In the genomic region with DNA sequence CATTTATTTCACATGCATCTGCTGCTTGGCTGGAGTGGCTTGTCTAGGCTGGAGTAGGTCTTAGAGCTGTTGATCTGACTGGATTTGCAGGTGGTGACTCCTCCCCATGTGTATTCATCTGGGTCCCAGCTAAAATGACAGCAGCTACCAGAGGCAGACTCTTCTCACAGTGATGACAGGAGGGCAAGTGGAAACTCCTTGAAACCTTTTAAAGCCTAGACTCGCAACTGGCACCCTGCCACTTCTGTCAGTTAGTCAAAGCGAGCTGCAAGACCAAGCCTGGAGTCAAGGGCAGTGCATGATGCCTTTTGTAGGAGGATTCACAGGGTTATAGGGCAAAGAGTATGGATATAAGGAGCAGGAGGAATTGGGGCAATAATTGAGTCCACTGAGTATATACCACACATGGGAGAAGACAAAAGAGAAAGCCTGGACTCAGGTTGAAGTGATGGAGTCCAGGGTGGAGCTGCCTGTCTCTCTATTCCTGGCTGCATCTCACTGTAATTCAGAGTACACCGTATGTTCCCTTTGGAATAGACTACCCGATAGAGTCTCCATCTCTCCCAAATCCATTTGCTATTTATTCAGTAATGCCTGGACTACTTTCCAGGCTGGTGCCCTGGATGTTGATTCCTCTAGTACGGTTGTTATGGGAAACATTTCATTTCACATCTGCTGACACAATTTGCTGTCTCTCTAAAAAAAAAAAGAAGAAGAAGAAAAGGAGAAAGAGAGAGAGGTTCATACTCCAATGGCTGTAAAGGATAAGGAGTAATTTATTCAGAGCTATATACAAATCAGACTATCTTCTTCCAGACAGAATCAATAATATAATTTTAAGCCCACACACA, we compare ENCODE assay signal across 18 cellular contexts.
DNase-seq lines count a peak whose midpoint lies in the region; ATAC-seq and TF ChIP-seq lines count a peak whose summit lies in the region.
"Had no signal": no experiment of that assay in that cellular context is flagged by ENCODE, and none has a peak within 500 bp of the region (broad histone marks: within the 10 kb centered on the region; RNA-seq: fewer than 3 reads in every experiment).

No MANE protein-coding gene starts in this region.

- intact Hi-C loops in left ventricle myocardium superior (cut with micrococcal nuclease) = no loop called here

- CTCF ChIA-PET in RWPE1 (lab: Yijun Ruan, JAX) = interaction anchor here (0.9 kb wide), 1 partner anchor 14 kb away, joined by 3 read pairs; no protein-coding TSS in a partner anchor

- POLR2A ChIA-PET in RWPE1 (lab: Yijun Ruan, JAX; ENCODE audit: low non-redundant PET) = no interaction called here

- DNase-seq in Ammon's horn (ENCODE audit: low spot score) = peak; percentile 33
- peak; percentile 72 for DNase-seq in NCI-H1694 treated with DMSO at 0.1 percent for 48 hours (lab: John Stamatoyannopoulos, UW)
- no peak for DNase-seq in RWPE1 (ENCODE audit: low spot score)
- peak; percentile 71 for DNase-seq in left ventricle myocardium superior
- no peak for DNase-seq in stimulated activated naive CD8-positive, alpha-beta T cell treated with anti-CD3 and anti-CD28 coated beads, Interleukin-15, Interleukin-2, amounts not matched to agents 100 U/mL and 50 U/mL, for 24 hours
- DNase-seq: activated CD8-positive, alpha-beta memory T cell treated with anti-CD3 and anti-CD28 coated beads, Interleukin-2, amount 50 U/mL, for 4 hours; activated naive CD4-positive, alpha-beta T cell treated with Interleukin-2 at 50 U/mL for 16 hours; effector CD4-positive, alpha-beta T cell; NCI-H446 treated with DMSO at 0.1 percent for 48 hours; right lobe of liver; stimulated activated CD4-positive, alpha-beta T cell treated with anti-CD3 and anti-CD28 coated beads, Interleukin-2, amount 100 ng/mL, for 48 hours; T-helper 2 cell; upper lobe of left lung had no signal

- TF ChIP-seq CTCF in RWPE1 (conservative IDR thresholded peaks at IDR 0.05; ENCODE audit: low read depth) = no peak

- peak overlapping the region; percentile 48; the same call in 1 of the 2 replicates for H3K27ac ChIP-seq in RWPE1
- H3K27ac ChIP-seq: brain microvascular endothelial cell, right lobe of liver, upper lobe of left lung had no signal

- peak; percentile 84 for ATAC-seq in left ventricle myocardium superior
- no peak for ATAC-seq in HG03354 (IDR thresholded peaks at IDR 0.05; ENCODE audit: poor library complexity, severe bottlenecking, unreplicated experiment)
- no peak for ATAC-seq in HG03342 (IDR thresholded peaks at IDR 0.05; ENCODE audit: unreplicated experiment)
- no peak for ATAC-seq in stimulated activated naive CD8-positive, alpha-beta T cell treated with anti-CD3 and anti-CD28 coated beads, Interleukin-15, Interleukin-2, amounts not matched to agents 100 U/mL and 50 U/mL, for 24 hours
- no peak for ATAC-seq in GM21367 (IDR thresholded peaks at IDR 0.05; ENCODE audit: unreplicated experiment)
- ATAC-seq: activated CD4-positive, CD25-positive, alpha-beta regulatory T cell treated with anti-CD3 and anti-CD28 coated beads, Interleukin-2, amount 50 U/mL, for 24 hours; right lobe of liver had no signal

Comparison
In these comparisons a context has a peak if more than half of its experiments do, and no peak if none do; other contexts are left out.
1. DNase-seq: peak in Ammon's horn (single experiment), NCI-H1694 treated with DMSO at 0.1 percent for 48 hours (single experiment) and left ventricle myocardium superior (single experiment); none in RWPE1 (single experiment) and stimulated activated naive CD8-positive, alpha-beta T cell treated with anti-CD3 and anti-CD28 coated beads, Interleukin-15, Interleukin-2, amounts not matched to agents 100 U/mL and 50 U/mL, for 24 hours (single experiment).